In genomic region chr17:4786111-4786491, GRCh38 we compare ENCODE assay signal across 10 cellular contexts. TPM values are rescaled to one million over a fixed set of nuclear protein-coding genes. Genes with fewer than 3 reads are reported as not detected.
DNase-seq lines count a peak whose midpoint lies in the region; ATAC-seq, FAIRE-seq and TF ChIP-seq lines count a peak whose summit lies in the region.
"Had no signal": no experiment of that assay in that cellular context is flagged by ENCODE, and none has a peak within 500 bp of the region (broad histone marks: within the 10 kb centered on the region; RNA-seq: fewer than 3 reads in every experiment).

A gene with protein sequence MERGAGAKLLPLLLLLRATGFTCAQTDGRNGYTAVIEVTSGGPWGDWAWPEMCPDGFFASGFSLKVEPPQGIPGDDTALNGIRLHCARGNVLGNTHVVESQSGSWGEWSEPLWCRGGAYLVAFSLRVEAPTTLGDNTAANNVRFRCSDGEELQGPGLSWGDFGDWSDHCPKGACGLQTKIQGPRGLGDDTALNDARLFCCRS (minus strand): TSS chr17:4786364. CDS start chr17:4786352, 12 bp downstream.

- H3K9me1 ChIP-seq in keratinocyte (ENCODE audit: control insufficient read depth, extremely low read depth, insufficient read depth, low read length): no peaks in the 10 kb centered on the region

- H3K27me3 Mint-ChIP-seq in T-helper 1 cell treated with Interleukin-12 subunit alpha and Interleukin-12 subunit beta and Interleukin-4 antibody, amounts not matched to agents 30 μg/mL and 1 μg/mL, for 36 hours (ENCODE audit: low read depth): peaks cover 67% of the 10 kb centered on the region
- peaks cover 48 to 70% of the 10 kb centered on the region in 2 donors for H3K27me3 Mint-ChIP-seq in stimulated activated naive B cell treated with anti-CD40 and anti-IgM and Interleukin-4, amounts not matched to agents 10 μg/mL and 1 μg/mL and 100 μg/mL, for 72 hours

- peaks cover 25% of the 10 kb centered on the region for H3K4me1 ChIP-seq in keratinocyte (ENCODE audit: control insufficient read depth, extremely low read depth, insufficient read depth, low read length)
- H3K4me1 ChIP-seq: BE2C had no signal

- no peak within 1 kb of the TSS for H3K27ac ChIP-seq in keratinocyte (ENCODE audit: control insufficient read depth, insufficient read depth, low read length)

- FAIRE-seq in keratinocyte (lab: Jason Lieb, UNC): no peak

- H3K9me3 Mint-ChIP-seq in T-helper 1 cell treated with Interleukin-12 subunit alpha and Interleukin-12 subunit beta and Interleukin-4 antibody, amounts not matched to agents 30 μg/mL and 1 μg/mL, for 36 hours: no peaks in the 10 kb centered on the region
- H3K9me3 Mint-ChIP-seq in stimulated activated naive B cell treated with anti-CD40 and anti-IgM and Interleukin-4, amounts not matched to agents 10 μg/mL and 1 μg/mL and 100 μg/mL, for 72 hours: peaks cover 0 to 2% of the 10 kb centered on the region in 2 donors

- H4K20me1 ChIP-seq in keratinocyte (ENCODE audit: control insufficient read depth, extremely low read depth, insufficient read depth, low read length): no peaks in the 10 kb centered on the region

- DNase-seq in T-helper 1 cell (no peak), keratinocyte (ENCODE audit: low read depth, low spot score) (no peak), germinal center (ENCODE audit: low spot score) (no peak), NCI-H510A (lab: John Stamatoyannopoulos, UW) (no peak)
- no peak for DNase-seq in stimulated activated naive B cell treated with anti-CD40 and anti-IgM and Interleukin-4, amounts not matched to agents 10 μg/mL and 1 μg/mL and 100 μg/mL, for 72 hours
- DNase-seq: BE2C, foreskin melanocyte had no signal

- H3K4me2 ChIP-seq in keratinocyte (ENCODE audit: control insufficient read depth, extremely low read depth, insufficient read depth, low read depth, low read length): peak within 1 kb of the TSS; percentile 68

- ATAC-seq in stimulated activated naive B cell treated with anti-CD40 and anti-IgM and Interleukin-4, amounts not matched to agents 10 μg/mL and 1 μg/mL and 100 μg/mL, for 72 hours (replicated peaks): no peak
- ATAC-seq in GM21717 (IDR thresholded peaks at IDR 0.05; ENCODE audit: unreplicated experiment): no peak

- no peak within 1 kb of the TSS for H3K9ac ChIP-seq in keratinocyte (ENCODE audit: control insufficient read depth, extremely low read depth, insufficient read depth, low read length)

- H3K27ac Mint-ChIP-seq in T-helper 1 cell treated with Interleukin-12 subunit alpha and Interleukin-12 subunit beta and Interleukin-4 antibody, amounts not matched to agents 30 μg/mL and 1 μg/mL, for 36 hours: no peak within 1 kb of the TSS
- peak within 1 kb of the TSS; percentile 77 for H3K27ac Mint-ChIP-seq in stimulated activated naive B cell treated with anti-CD40 and anti-IgM and Interleukin-4, amounts not matched to agents 10 μg/mL and 1 μg/mL and 100 μg/mL, for 72 hours

- peaks cover 21% of the 10 kb centered on the region for H3K27me3 ChIP-seq in keratinocyte (ENCODE audit: control insufficient read depth, extremely low read depth, insufficient read depth, low read length)

- peak within 1 kb of the TSS; percentile 51 for H3K4me3 Mint-ChIP-seq in T-helper 1 cell treated with Interleukin-12 subunit alpha and Interleukin-12 subunit beta and Interleukin-4 antibody, amounts not matched to agents 30 μg/mL and 1 μg/mL, for 36 hours
- H3K4me3 Mint-ChIP-seq in stimulated activated naive B cell treated with anti-CD40 and anti-IgM and Interleukin-4, amounts not matched to agents 10 μg/mL and 1 μg/mL and 100 μg/mL, for 72 hours: peak within 1 kb of the TSS; percentile 41 to 70

- H3K4me1 Mint-ChIP-seq in T-helper 1 cell treated with Interleukin-12 subunit alpha and Interleukin-12 subunit beta and Interleukin-4 antibody, amounts not matched to agents 30 μg/mL and 1 μg/mL, for 36 hours (ENCODE audit: low read depth): peaks cover 25% of the 10 kb centered on the region
- H3K4me1 Mint-ChIP-seq in stimulated activated naive B cell treated with anti-CD40 and anti-IgM and Interleukin-4, amounts not matched to agents 10 μg/mL and 1 μg/mL and 100 μg/mL, for 72 hours: peaks cover 21 to 44% of the 10 kb centered on the region in 2 donors

- dilution Hi-C loops in keratinocyte (cut with MboI; ENCODE audit: extremely low pct_ligation_motif_present, low sequenced_read_pairs): no loop called here

- H3K79me2 ChIP-seq in keratinocyte (ENCODE audit: control insufficient read depth, insufficient read depth, low read length): peaks cover 6% of the 10 kb centered on the region

- no peaks in the 10 kb centered on the region for H3K9me3 ChIP-seq in keratinocyte (ENCODE audit: control insufficient read depth, low read depth, low read length)
- H3K9me3 ChIP-seq: BE2C had no signal

- peaks cover 2% of the 10 kb centered on the region for H3K36me3 Mint-ChIP-seq in T-helper 1 cell treated with Interleukin-12 subunit alpha and Interleukin-12 subunit beta and Interleukin-4 antibody, amounts not matched to agents 30 μg/mL and 1 μg/mL, for 36 hours (ENCODE audit: low read depth)
- H3K36me3 Mint-ChIP-seq in stimulated activated naive B cell treated with anti-CD40 and anti-IgM and Interleukin-4, amounts not matched to agents 10 μg/mL and 1 μg/mL and 100 μg/mL, for 72 hours: peaks cover 0 to 2% of the 10 kb centered on the region in 2 donors

- H3K4me3 ChIP-seq in WI38 (ENCODE audit: low read depth, low read length) (peak within 1 kb of the TSS; percentile 32), keratinocyte (ENCODE audit: control insufficient read depth in 2 of 3, extremely low read depth in 1 of 3, insufficient read depth in 2 of 3, low read depth in 1 of 3, low read length in 3 of 3) (peak within 1 kb of the TSS in 1 of 3 experiments; percentile 56)

- TF ChIP-seq CTCF in WI38 (IDR thresholded peaks at IDR 0.05; ENCODE audit: low read depth, low read length) (no peak), keratinocyte (optimal IDR thresholded peaks at IDR 0.05 in 1 of 3, IDR thresholded peaks at IDR 0.05 in 1 of 3, conservative IDR thresholded peaks at IDR 0.05 in 1 of 3; ENCODE audit: extremely low read depth in 1 of 3, insufficient read depth in 2 of 3, low read length in 3 of 3) (no peak)

- H2AFZ ChIP-seq in keratinocyte (ENCODE audit: control insufficient read depth, low read length): peak within 1 kb of the TSS; percentile 66

- no peaks in the 10 kb centered on the region for H3K36me3 ChIP-seq in keratinocyte (ENCODE audit: control insufficient read depth in 2 of 2, extremely low read depth in 1 of 2, insufficient read depth in 2 of 2, low read length in 2 of 2)
- H3K36me3 ChIP-seq: BE2C had no signal

RNA-seq across cellular contexts. Expression of the gene that starts here (rescaled TPM):
- polyA plus RNA-seq in keratinocyte: 0.14 to 0.42 TPM in 2 of 3 replicates, not detected in the other
- not detected for polyA plus RNA-seq in keratinocyte (2011; ENCODE audit: low read depth)
- 0.23 TPM in 1 of 2 replicates, not detected in the other for polyA plus RNA-seq in keratinocyte (2011; cell fraction: cytosol; rRNA removed)
- polyA plus RNA-seq in keratinocyte (2011; cell fraction: nucleus; rRNA removed): 0.48 TPM in 1 of 2 replicates, not detected in the other
- 0.25 and 0.58 TPM in 2 replicates for polyA plus RNA-seq in keratinocyte (2012; ENCODE audit: low replicate concordance)
- not detected in 3 replicates for polyA minus RNA-seq in keratinocyte
- polyA minus RNA-seq in keratinocyte (2011; cell fraction: cytosol; rRNA and poly(A)+ RNA removed): not detected
- polyA minus RNA-seq in keratinocyte (2011; cell fraction: nucleus; rRNA and poly(A)+ RNA removed): not detected in 2 replicates
